Comparison of ENCODE assay signal across 11 cellular contexts in genomic region chr16:678209-678857, GRCh38. TPM values are rescaled to one million over a fixed set of nuclear protein-coding genes. Genes with fewer than 3 reads are reported as not detected.
DNase-seq lines count a peak whose midpoint lies in the region; ATAC-seq and TF ChIP-seq lines count a peak whose summit lies in the region.
"Had no signal": no experiment of that assay in that cellular context is flagged by ENCODE, and none has a peak within 500 bp of the region (broad histone marks: within the 10 kb centered on the region; RNA-seq: fewer than 3 reads in every experiment).

No MANE protein-coding gene starts in this region.

- no peaks in the 10 kb centered on the region for H3K27me3 ChIP-seq in Peyer's patch
- no peaks in the 10 kb centered on the region for H3K27me3 ChIP-seq in mesenchymal stem cell (ENCODE audit: control insufficient read depth in 1 of 2, insufficient read depth in 1 of 2, low read length in 2 of 2)
- no peaks in the 10 kb centered on the region for H3K27me3 ChIP-seq in right atrium auricular region
- H3K27me3 ChIP-seq: sigmoid colon had no signal

- TF ChIP-seq CTCF in Peyer's patch (IDR thresholded peaks at IDR 0.05) (no peak), right atrium auricular region (IDR thresholded peaks at IDR 0.05) (no peak)

- no peaks in the 10 kb centered on the region for H3K9me3 ChIP-seq in Peyer's patch
- no peaks in the 10 kb centered on the region for H3K9me3 ChIP-seq in mesenchymal stem cell (ENCODE audit: control insufficient read depth, low read length)
- no peaks in the 10 kb centered on the region for H3K9me3 ChIP-seq in right atrium auricular region
- H3K9me3 ChIP-seq: neutrophil, sigmoid colon had no signal

- DNase-seq in COLO668 (lab: John Stamatoyannopoulos, UW; ENCODE audit: unreplicated experiment) (peak; percentile 16), Peyer's patch (peak in 2 of 3 donors; percentile 69 to 72), mesenchymal stem cell (no peak), retina (no peak), right atrium auricular region (ENCODE audit: low spot score) (no peak)
- DNase-seq: NCI-H2171, sigmoid colon had no signal

- H4K8ac ChIP-seq in mesenchymal stem cell (ENCODE audit: low read length) = no peak overlapping the region

- peaks cover 2% of the 10 kb centered on the region for H3K79me1 ChIP-seq in mesenchymal stem cell (replicated peaks; ENCODE audit: low read length, poor library complexity, severe bottlenecking)

- peaks cover 0 to 30% (median 0%) of the 10 kb centered on the region in 3 donors for H3K36me3 ChIP-seq in Peyer's patch
- peaks cover 24 to 53% of the 10 kb centered on the region in 2 experiments for H3K36me3 ChIP-seq in mesenchymal stem cell (ENCODE audit: control insufficient read depth in 1 of 2, insufficient read depth in 2 of 2, low read depth in 1 of 2, low read length in 2 of 2)
- H3K36me3 ChIP-seq in right atrium auricular region = peaks cover 23% of the 10 kb centered on the region

- H2BK12ac ChIP-seq in mesenchymal stem cell (ENCODE audit: low read length in 2 of 2) = no peak overlapping the region

- H2BK15ac ChIP-seq in mesenchymal stem cell (ENCODE audit: low read depth, poor library complexity, severe bottlenecking) = no peak overlapping the region

- H3K27ac ChIP-seq in Peyer's patch (peak overlapping the region in 3 of 4 donors; percentile 27 to 97 (median 93)), mesenchymal stem cell (ENCODE audit: low read length, poor library complexity, severe bottlenecking) (no peak overlapping the region), right atrium auricular region (no peak overlapping the region)
- H3K27ac ChIP-seq: neutrophil had no signal

- no peak overlapping the region for H2AFZ ChIP-seq in mesenchymal stem cell (ENCODE audit: low read depth, low read length)

- H2AK5ac ChIP-seq in mesenchymal stem cell (ENCODE audit: low read length, severe bottlenecking) = peak overlapping the region; percentile 1

- H3K9ac ChIP-seq in mesenchymal stem cell (ENCODE audit: low read length) = no peak overlapping the region

- WGBS in mesenchymal stem cell = 92% methylated on average over 21 of the region's 21 CpGs

- no peak overlapping the region for H3K4ac ChIP-seq in mesenchymal stem cell (ENCODE audit: low read depth in 1 of 2, low read length in 2 of 2)

- ATAC-seq in HG03520 (IDR thresholded peaks at IDR 0.05; ENCODE audit: unreplicated experiment) = no peak

- H2BK120ac ChIP-seq in mesenchymal stem cell (ENCODE audit: low read depth, low read length) = no peak overlapping the region

- H3K14ac ChIP-seq in mesenchymal stem cell (ENCODE audit: low read length in 2 of 2) = no peak overlapping the region

- H3K4me3 ChIP-seq in Peyer's patch (no peak overlapping the region), mesenchymal stem cell (ENCODE audit: insufficient read depth in 1 of 2, low read depth in 1 of 2, low read length in 2 of 2) (no peak overlapping the region), right atrium auricular region (no peak overlapping the region)
- H3K4me3 ChIP-seq: lung had no signal

- no peak overlapping the region for H3K18ac ChIP-seq in mesenchymal stem cell (ENCODE audit: low read depth in 1 of 2, low read length in 2 of 2)

- no peak overlapping the region for H2BK5ac ChIP-seq in mesenchymal stem cell (ENCODE audit: low read depth, low read length, poor library complexity, severe bottlenecking)

- H4K91ac ChIP-seq in mesenchymal stem cell (ENCODE audit: low read length) = no peak overlapping the region

- H3K23ac ChIP-seq in mesenchymal stem cell (ENCODE audit: low read length in 2 of 2) = no peak overlapping the region

- no peak for TF ChIP-seq POLR2A in Peyer's patch (IDR thresholded peaks at IDR 0.05)

- no peak overlapping the region for H3K4me2 ChIP-seq in mesenchymal stem cell (ENCODE audit: low read length, poor library complexity, severe bottlenecking)

- peaks cover 13 to 61% (median 38%) of the 10 kb centered on the region in 4 donors for H3K4me1 ChIP-seq in Peyer's patch
- H3K4me1 ChIP-seq in mesenchymal stem cell (ENCODE audit: control insufficient read depth, insufficient read depth, low read depth, low read length) = peaks cover 62% of the 10 kb centered on the region
- H3K4me1 ChIP-seq in right atrium auricular region = peaks cover 0 to 58% of the 10 kb centered on the region in 2 donors

RNA-seq across cellular contexts. Expression of gene STUB1, which starts 1.9 kb away (rescaled TPM):
- total RNA-seq in Peyer's patch (100 to 1,000 TPM in 3 of 4 donors, 10 to 100 TPM in 1; 96.0 to 291 (median 107) TPM), right atrium auricular region (100 to 1,000 TPM; 135 to 186 TPM)
- polyA plus RNA-seq in mesenchymal stem cell (2013, experiment 1 of 2) = 116 TPM
- 121 TPM for polyA plus RNA-seq in mesenchymal stem cell (2013, experiment 2 of 2)

RNA-seq across cellular contexts. Expression of gene RHBDL1, which starts 2.9 kb away (rescaled TPM):
- total RNA-seq in Peyer's patch (10 to 100 TPM in 2 of 4 donors, 1 to 10 TPM in 2; 4.1 to 13.6 (median 9.9) TPM), right atrium auricular region (1 to 10 TPM in 1 of 2 donors, under 1 TPM in 1; 0.67 to 1.3 TPM)
- polyA plus RNA-seq in mesenchymal stem cell (2013, experiment 1 of 2) = 1.5 TPM
- 1.3 TPM for polyA plus RNA-seq in mesenchymal stem cell (2013, experiment 2 of 2)
- polyA plus RNA-seq: CD14-positive monocyte had no signal

RNA-seq across cellular contexts. Expression of gene JMJD8, which starts 5.8 kb away (rescaled TPM):
- 10 to 100 TPM; 45.6 to 56.1 (median 51.9) TPM for total RNA-seq in Peyer's patch
- polyA plus RNA-seq in mesenchymal stem cell (2013, experiment 1 of 2) = 51.4 TPM
- polyA plus RNA-seq in mesenchymal stem cell (2013, experiment 2 of 2) = 50.3 TPM
- total RNA-seq in right atrium auricular region = 10 to 100 TPM; 76.4 to 82.1 TPM

RNA-seq across cellular contexts. Expression of gene RHOT2, which starts 10.4 kb away (rescaled TPM):
- total RNA-seq in Peyer's patch (100 to 1,000 TPM; 110 to 416 (median 239) TPM), right atrium auricular region (10 to 100 TPM; 37.8 to 42.8 TPM)
- polyA plus RNA-seq in mesenchymal stem cell (2013, experiment 1 of 2) = 61.9 TPM
- polyA plus RNA-seq in mesenchymal stem cell (2013, experiment 2 of 2) = 56.8 TPM

RNA-seq across cellular contexts. Expression of gene WDR24, which starts 11.9 kb away (rescaled TPM):
- total RNA-seq in Peyer's patch (10 to 100 TPM in 3 of 4 donors, 1 to 10 TPM in 1; 8.3 to 20.4 (median 15.4) TPM), right atrium auricular region (10 to 100 TPM in 1 of 2 donors, 1 to 10 TPM in 1; 8.1 to 10.3 TPM)
- polyA plus RNA-seq in mesenchymal stem cell (2013, experiment 1 of 2) = 6.3 TPM
- polyA plus RNA-seq in mesenchymal stem cell (2013, experiment 2 of 2) = 6.4 TPM

Comparison
In these comparisons a context has a peak if more than half of its experiments do, and no peak if none do; other contexts are left out.
1. DNase-seq: peak in COLO668 (single experiment) and Peyer's patch (2 of 3); none in mesenchymal stem cell (single experiment), retina (single experiment) and right atrium auricular region (single experiment).
2. H3K27ac ChIP-seq: peak in Peyer's patch (3 of 4); none in mesenchymal stem cell (single experiment) and right atrium auricular region (0 of 2).